ENCODE assay signal across 31 cellular contexts in the genomic region with DNA sequence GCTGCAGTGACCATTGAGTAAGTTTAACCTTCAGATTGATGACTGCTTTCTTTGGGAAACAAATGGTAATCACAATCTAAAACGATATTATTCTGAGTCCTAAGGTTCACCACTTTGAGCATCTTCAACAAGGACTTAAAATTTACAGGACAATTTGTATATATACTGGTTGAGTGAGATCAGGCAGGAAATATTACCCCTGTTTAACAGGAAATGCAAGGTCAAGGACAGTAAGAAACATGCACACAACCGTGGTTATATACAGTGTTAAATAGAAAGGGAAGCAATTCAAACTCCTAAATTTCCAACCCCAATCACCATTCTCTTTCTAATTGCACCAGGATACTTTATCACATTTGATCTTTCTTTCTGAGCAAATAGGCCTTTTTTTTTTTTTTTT.
DNase-seq lines count a peak whose midpoint lies in the region; ATAC-seq and TF ChIP-seq lines count a peak whose summit lies in the region.
"Had no signal": no experiment of that assay in that cellular context is flagged by ENCODE, and none has a peak within 500 bp of the region (broad histone marks: within the 10 kb centered on the region; RNA-seq: fewer than 3 reads in every experiment).

No MANE protein-coding gene starts in this region.

- CTCF ChIA-PET in activated CD8-positive, alpha-beta T cell treated with anti-CD3 and anti-CD28 coated beads, Interleukin-2, amount 10 ng/mL, durations not matched to agents 7 days and 5 days (lab: Charles Lee): no interaction called here
- CTCF ChIA-PET in activated CD8-positive, alpha-beta T cell treated with anti-CD3 and anti-CD28 coated beads for 36 hours (lab: Charles Lee): no interaction called here

- POLR2A ChIA-PET in activated CD8-positive, alpha-beta T cell treated with anti-CD3 and anti-CD28 coated beads, Interleukin-2, amount 10 ng/mL, durations not matched to agents 7 days and 5 days (lab: Charles Lee): no interaction called here
- POLR2A ChIA-PET in activated CD8-positive, alpha-beta T cell treated with anti-CD3 and anti-CD28 coated beads for 36 hours (lab: Charles Lee): no interaction called here
- POLR2A ChIA-PET in naive thymus-derived CD8-positive, alpha-beta T cell (lab: Charles Lee): no interaction called here

- no peaks in the 10 kb centered on the region for H3K9me3 Mint-ChIP-seq in activated CD8-positive, alpha-beta T cell treated with anti-CD3 and anti-CD28 coated beads, Interleukin-2, amount 10 ng/mL, durations not matched to agents 7 days and 5 days (ENCODE audit: insufficient read depth)
- H3K9me3 Mint-ChIP-seq in activated CD8-positive, alpha-beta T cell treated with anti-CD3 and anti-CD28 coated beads for 36 hours: no peaks in the 10 kb centered on the region
- H3K9me3 Mint-ChIP-seq in activated T-helper 17 cell treated with anti-CD3 and anti-CD28 coated beads, Interleukin-2, amount 50 U/mL, for 72 hours: no peaks in the 10 kb centered on the region
- H3K9me3 Mint-ChIP-seq in naive thymus-derived CD8-positive, alpha-beta T cell: no peaks in the 10 kb centered on the region
- H3K9me3 Mint-ChIP-seq: activated naive CD4-positive, alpha-beta T cell treated with anti-CD3 and anti-CD28 coated beads, Interleukin-2, amount 50 U/mL, for 72 hours; activated T-helper 2 cell treated with anti-CD3 and anti-CD28 coated beads, Interferon-gamma antibody, Interleukin-2, Interleukin-4, amounts not matched to agents 10 μg/mL and 5 μg/mL and 100 μg/mL, durations not matched to agents 14 hours and 24 hours and 36 hours; stimulated activated effector memory CD8-positive, alpha-beta T cell treated with anti-CD3 and anti-CD28 coated beads, Interleukin-12 subunit alpha, Interleukin-12 subunit beta, amount 100 ng/mL, for 72 hours had no signal

- no peak for ATAC-seq in activated CD8-positive, alpha-beta T cell treated with anti-CD3 and anti-CD28 coated beads, Interleukin-2, amount 10 ng/mL, durations not matched to agents 7 days and 5 days
- no peak for ATAC-seq in activated CD8-positive, alpha-beta T cell treated with anti-CD3 and anti-CD28 coated beads for 36 hours
- ATAC-seq in HG03442 (IDR thresholded peaks at IDR 0.05; ENCODE audit: unreplicated experiment): peak; percentile 61
- no peak for ATAC-seq in activated T-helper 17 cell treated with anti-CD3 and anti-CD28 coated beads, Interleukin-2, amount 50 U/mL, for 72 hours (replicated peaks)
- no peak for ATAC-seq in naive thymus-derived CD8-positive, alpha-beta T cell
- ATAC-seq: activated naive CD4-positive, alpha-beta T cell treated with anti-CD3 and anti-CD28 coated beads, Interleukin-2, amount 50 U/mL, for 72 hours; sciatic nerve; stimulated activated effector memory CD8-positive, alpha-beta T cell treated with anti-CD3 and anti-CD28 coated beads, Interleukin-12 subunit alpha, Interleukin-12 subunit beta, amount 100 ng/mL, for 72 hours had no signal

- DNase-seq in activated CD8-positive, alpha-beta T cell treated with anti-CD3 and anti-CD28 coated beads, Interleukin-2, amount 10 ng/mL, durations not matched to agents 7 days and 5 days: no peak
- no peak for DNase-seq in activated CD8-positive, alpha-beta T cell treated with anti-CD3 and anti-CD28 coated beads for 36 hours
- no peak for DNase-seq in naive thymus-derived CD8-positive, alpha-beta T cell
- DNase-seq in activated CD4-positive, alpha-beta T cell treated with anti-CD3 and anti-CD28 coated beads, Interleukin-2, amount 50 U/mL, for 48 hours: no peak
- DNase-seq in AG08396 (ENCODE audit: low spot score): no peak
- DNase-seq in GM20000 (ENCODE audit: low spot score): no peak
- DNase-seq: activated CD4-positive, alpha-beta T cell treated with anti-CD3 and anti-CD28 coated beads, Interleukin-2, amount 50 U/mL, for 1 hour; activated CD8-positive, alpha-beta memory T cell treated with anti-CD3 and anti-CD28 coated beads, Interleukin-2, amount 50 U/mL, for 48 hours; aorta; COR-L47; cortex of kidney; DMS79 treated with DMSO at 0.1 percent for 48 hours; HCEC 1CT; hippocampal formation; mesendoderm; NCI-H1048; NCI-H1694 treated with DMSO at 0.1 percent for 48 hours; NCI-H524; SHP77; stimulated activated CD4-positive, alpha-beta T cell treated with anti-CD3 and anti-CD28 coated beads, Interleukin-12 subunit alpha, Interleukin-12 subunit beta, amount 100 ng/mL, for 4 hours; stimulated activated CD4-positive, alpha-beta T cell treated with anti-CD3 and anti-CD28 coated beads, Interleukin-4, amount 100 ng/mL, for 24 hours; SW 1271; T1000; uterus had no signal

- no peak overlapping the region for H3K4me3 Mint-ChIP-seq in activated CD8-positive, alpha-beta T cell treated with anti-CD3 and anti-CD28 coated beads, Interleukin-2, amount 10 ng/mL, durations not matched to agents 7 days and 5 days
- H3K4me3 Mint-ChIP-seq in activated CD8-positive, alpha-beta T cell treated with anti-CD3 and anti-CD28 coated beads for 36 hours: no peak overlapping the region
- no peak overlapping the region for H3K4me3 Mint-ChIP-seq in activated T-helper 17 cell treated with anti-CD3 and anti-CD28 coated beads, Interleukin-2, amount 50 U/mL, for 72 hours
- H3K4me3 Mint-ChIP-seq in naive thymus-derived CD8-positive, alpha-beta T cell: peak overlapping the region in 1 of 10 donors; percentile 10
- H3K4me3 Mint-ChIP-seq: stimulated activated effector memory CD8-positive, alpha-beta T cell treated with anti-CD3 and anti-CD28 coated beads, Interleukin-12 subunit alpha, Interleukin-12 subunit beta, amount 100 ng/mL, for 72 hours had no signal

- peak overlapping the region; percentile 46 for H3K27ac Mint-ChIP-seq in activated CD8-positive, alpha-beta T cell treated with anti-CD3 and anti-CD28 coated beads, Interleukin-2, amount 10 ng/mL, durations not matched to agents 7 days and 5 days
- no peak overlapping the region for H3K27ac Mint-ChIP-seq in activated CD8-positive, alpha-beta T cell treated with anti-CD3 and anti-CD28 coated beads for 36 hours
- peak overlapping the region; percentile 21 for H3K27ac Mint-ChIP-seq in activated T-helper 17 cell treated with anti-CD3 and anti-CD28 coated beads, Interleukin-2, amount 50 U/mL, for 72 hours
- H3K27ac Mint-ChIP-seq in naive thymus-derived CD8-positive, alpha-beta T cell: peak overlapping the region in 7 of 10 donors; percentile 8 to 87 (median 22)
- H3K27ac Mint-ChIP-seq: activated T-helper 2 cell treated with anti-CD3 and anti-CD28 coated beads, Interferon-gamma antibody, Interleukin-2, Interleukin-4, amounts not matched to agents 10 μg/mL and 5 μg/mL and 100 μg/mL, durations not matched to agents 14 hours and 24 hours and 36 hours; progenitor cell of endocrine pancreas; stimulated activated effector memory CD8-positive, alpha-beta T cell treated with anti-CD3 and anti-CD28 coated beads, Interleukin-12 subunit alpha, Interleukin-12 subunit beta, amount 100 ng/mL, for 72 hours had no signal

- H3K36me3 Mint-ChIP-seq in activated CD8-positive, alpha-beta T cell treated with anti-CD3 and anti-CD28 coated beads, Interleukin-2, amount 10 ng/mL, durations not matched to agents 7 days and 5 days (ENCODE audit: low read depth): peaks cover 3% of the 10 kb centered on the region
- H3K36me3 Mint-ChIP-seq in activated CD8-positive, alpha-beta T cell treated with anti-CD3 and anti-CD28 coated beads for 36 hours (ENCODE audit: low read depth): peaks cover 9% of the 10 kb centered on the region
- H3K36me3 Mint-ChIP-seq in activated T-helper 17 cell treated with anti-CD3 and anti-CD28 coated beads, Interleukin-2, amount 50 U/mL, for 72 hours (ENCODE audit: low read depth): peaks cover 24% of the 10 kb centered on the region
- H3K36me3 Mint-ChIP-seq in naive thymus-derived CD8-positive, alpha-beta T cell: peaks cover under 1 to 42% (median 25%) of the 10 kb centered on the region in 3 donors

- no peak for TF ChIP-seq CTCF in activated CD8-positive, alpha-beta T cell treated with anti-CD3 and anti-CD28 coated beads for 36 hours (IDR thresholded peaks at IDR 0.05)
- no peak for TF ChIP-seq CTCF in GM20000 (IDR thresholded peaks at IDR 0.05; ENCODE audit: extremely low read depth, missing control alignments)

- no peaks in the 10 kb centered on the region for H3K27me3 Mint-ChIP-seq in activated CD8-positive, alpha-beta T cell treated with anti-CD3 and anti-CD28 coated beads, Interleukin-2, amount 10 ng/mL, durations not matched to agents 7 days and 5 days (ENCODE audit: low read depth)
- no peaks in the 10 kb centered on the region for H3K27me3 Mint-ChIP-seq in activated CD8-positive, alpha-beta T cell treated with anti-CD3 and anti-CD28 coated beads for 36 hours
- H3K27me3 Mint-ChIP-seq in activated T-helper 17 cell treated with anti-CD3 and anti-CD28 coated beads, Interleukin-2, amount 50 U/mL, for 72 hours: no peaks in the 10 kb centered on the region
- H3K27me3 Mint-ChIP-seq in naive thymus-derived CD8-positive, alpha-beta T cell: no peaks in the 10 kb centered on the region
- H3K27me3 Mint-ChIP-seq: progenitor cell of endocrine pancreas had no signal

- intact Hi-C loops in activated CD8-positive, alpha-beta T cell treated with anti-CD3 and anti-CD28 coated beads for 36 hours (cut with micrococcal nuclease): no loop called here

- H3K4me1 Mint-ChIP-seq in activated CD8-positive, alpha-beta T cell treated with anti-CD3 and anti-CD28 coated beads, Interleukin-2, amount 10 ng/mL, durations not matched to agents 7 days and 5 days (ENCODE audit: low read depth): peaks cover 13% of the 10 kb centered on the region
- peaks cover 10% of the 10 kb centered on the region for H3K4me1 Mint-ChIP-seq in activated CD8-positive, alpha-beta T cell treated with anti-CD3 and anti-CD28 coated beads for 36 hours (ENCODE audit: low read depth)
- no peaks in the 10 kb centered on the region for H3K4me1 Mint-ChIP-seq in activated T-helper 17 cell treated with anti-CD3 and anti-CD28 coated beads, Interleukin-2, amount 50 U/mL, for 72 hours
- H3K4me1 Mint-ChIP-seq in naive thymus-derived CD8-positive, alpha-beta T cell: peaks cover 11 to 16% (median 13%) of the 10 kb centered on the region in 4 donors
- H3K4me1 Mint-ChIP-seq: stimulated activated effector memory CD8-positive, alpha-beta T cell treated with anti-CD3 and anti-CD28 coated beads, Interleukin-12 subunit alpha, Interleukin-12 subunit beta, amount 100 ng/mL, for 72 hours had no signal
